ENCODE assay signal across 26 cellular contexts in genomic region chr1:116929961-116930592, GRCh38.
"Had no signal": no experiment of that assay in that cellular context is flagged by ENCODE, and none has a peak within 500 bp of the region (broad histone marks: within the 10 kb centered on the region; RNA-seq: fewer than 3 reads in every experiment).

No MANE protein-coding gene starts in this region.

- DNase-seq: activated CD4-positive, alpha-beta T cell treated with anti-CD3 and anti-CD28 coated beads, Interleukin-2, amount 10 ng/mL, durations not matched to agents 24 days and 14 days; activated CD4-positive, alpha-beta T cell treated with anti-CD3 and anti-CD28 coated beads, Interleukin-2, amount 50 U/mL, for 4 hours; activated CD8-positive, alpha-beta T cell treated with anti-CD3 and anti-CD28 coated beads, Interleukin-2, amount 10 ng/mL, durations not matched to agents 7 days and 5 days; activated gamma-delta T cell; activated naive CD4-positive, alpha-beta T cell treated with Interleukin-2 at 50 U/mL for 16 hours; activated naive CD8-positive, alpha-beta T cell treated with anti-CD3 and anti-CD28 coated beads, Interleukin-2, amount 10 ng/mL, durations not matched to agents 7 days and 5 days; activated T-cell treated with anti-CD3 and anti-CD28 coated beads, Interleukin-2, amount 50 U/mL, for 24 hours; amygdala; body of pancreas; central memory CD4-positive, alpha-beta T cell; NCI-H1092 treated with DMSO at 0.1 percent for 48 hours; NCI-H1417; NCI-H146; NCI-H187; NCI-H2029 treated with DMSO at 0.1 percent for 48 hours; NCI-H2107; NCI-H2171; NCI-H510A; NCI-H526; NCI-H748 treated with DMSO at 0.1 percent for 48 hours; NK-92 treated with Interleukin-12 subunit alpha and Interleukin-12 subunit beta, amount 100 ng/mL, for 24 hours; Right ventricle myocardium superior; SW 1271; T1000 had no signal

- H3K4me3 ChIP-seq: ascending aorta, body of pancreas, breast epithelium had no signal

- ATAC-seq: activated CD8-positive, alpha-beta T cell treated with anti-CD3 and anti-CD28 coated beads, Interleukin-2, amount 10 ng/mL, durations not matched to agents 7 days and 5 days; body of pancreas had no signal
